Comparison of ENCODE assay signal across 8 cellular contexts in the genomic region with DNA sequence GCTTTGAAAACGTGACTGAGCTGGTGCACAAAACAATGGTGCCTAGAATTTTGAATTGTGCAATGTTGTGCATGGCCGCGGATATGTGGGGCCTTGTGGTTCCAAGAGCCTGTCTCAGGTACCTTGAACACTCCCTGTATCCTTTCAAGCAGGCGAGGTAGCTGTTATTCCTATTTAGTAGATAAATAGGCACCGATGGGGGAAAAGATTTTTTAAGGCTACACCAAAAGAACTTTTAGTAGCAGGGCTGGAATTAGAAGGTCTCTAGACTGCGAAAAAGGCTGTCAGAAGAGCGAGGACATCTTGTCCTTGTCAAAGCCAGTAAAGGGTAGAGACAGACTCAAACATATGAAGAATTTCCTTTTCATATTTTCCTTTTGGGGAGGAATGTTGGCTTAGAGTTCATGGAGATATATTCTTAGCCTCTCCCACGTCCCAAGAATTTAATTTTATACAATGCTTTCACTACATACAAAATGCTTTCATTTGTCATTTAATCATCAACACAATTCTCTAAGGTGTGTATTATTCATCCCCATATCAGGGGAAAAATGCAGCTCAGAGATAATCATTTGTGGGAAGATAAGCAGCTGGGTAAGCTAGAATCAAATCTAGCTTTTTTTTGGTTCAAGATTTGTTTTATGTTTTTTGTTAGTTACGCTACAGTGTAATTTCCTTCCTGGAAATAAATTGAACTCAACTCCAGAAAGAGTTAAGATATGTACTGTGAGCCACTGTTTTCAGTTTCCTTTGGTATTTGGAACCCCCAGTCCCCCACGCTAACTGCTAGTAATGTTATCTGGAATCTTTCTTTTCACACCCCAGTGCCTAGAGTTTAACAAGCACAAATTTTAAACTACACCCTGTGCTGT. TPM values are rescaled to one million over a fixed set of nuclear protein-coding genes. Genes with fewer than 3 reads are reported as not detected.
DNase-seq lines count a peak whose midpoint lies in the region; ATAC-seq, FAIRE-seq and TF ChIP-seq lines count a peak whose summit lies in the region.

No MANE protein-coding gene starts in this region.

- DNase-seq in AG04449 (ENCODE audit: low read depth, low spot score) (no peak), GM12891 (ENCODE audit: insufficient read length, low spot score) (no peak), right cardiac atrium (peak in 1 of 3 donors; percentile 42), retina (peak; percentile 88)
- DNase-seq in activated naive CD8-positive, alpha-beta T cell treated with anti-CD3 and anti-CD28 coated beads, Interleukin-2, amount 50 U/mL, for 24 hours = peak; percentile 40

- H3K27me3 Mint-ChIP-seq in activated naive CD8-positive, alpha-beta T cell treated with anti-CD3 and anti-CD28 coated beads, Interleukin-2, amount 50 U/mL, for 24 hours = peaks cover 7% of the 10 kb centered on the region

- H3K27ac Mint-ChIP-seq in activated naive CD8-positive, alpha-beta T cell treated with anti-CD3 and anti-CD28 coated beads, Interleukin-2, amount 50 U/mL, for 24 hours = peak overlapping the region; percentile 100

- H3K79me2 ChIP-seq in OCI-LY1 (ENCODE audit: insufficient read depth, low read length) = peaks cover 23% of the 10 kb centered on the region

- peak overlapping the region; percentile 100 for H3K9ac ChIP-seq in OCI-LY1 (ENCODE audit: low read length)

- intact Hi-C loops in right cardiac atrium (cut with DNase I) = no loop called here

- 14% methylated on average over 10 of the region's 10 CpGs for WGBS in right cardiac atrium

- CTCF ChIA-PET in AG04449 (lab: Yijun Ruan, JAX) = interaction anchor here (0.6 to 4.0 kb wide), 6 partner anchors 9 to 279 kb away, joined by 3 to 22 read pairs (median 4); no protein-coding TSS in a partner anchor

- ATAC-seq in activated naive CD8-positive, alpha-beta T cell treated with anti-CD3 and anti-CD28 coated beads, Interleukin-2, amount 50 U/mL, for 24 hours = no peak
- ATAC-seq in right cardiac atrium (no peak), HG03469 (IDR thresholded peaks at IDR 0.05; ENCODE audit: unreplicated experiment) (no peak), HG03039 (IDR thresholded peaks at IDR 0.05; ENCODE audit: unreplicated experiment) (no peak)

- H3K4me3 ChIP-seq in AG04449 (ENCODE audit: low read depth, low read length) (peak overlapping the region; percentile 81), OCI-LY1 (ENCODE audit: low read depth, low read length, poor library complexity, severe bottlenecking) (peak overlapping the region; percentile 96), right cardiac atrium (ENCODE audit: low read length) (peak overlapping the region; percentile 76)

- peaks cover 60% of the 10 kb centered on the region for H3K4me1 Mint-ChIP-seq in activated naive CD8-positive, alpha-beta T cell treated with anti-CD3 and anti-CD28 coated beads, Interleukin-2, amount 50 U/mL, for 24 hours

- H3K9me3 Mint-ChIP-seq in activated naive CD8-positive, alpha-beta T cell treated with anti-CD3 and anti-CD28 coated beads, Interleukin-2, amount 50 U/mL, for 24 hours = no peaks in the 10 kb centered on the region

- H3K9me2 ChIP-seq in OCI-LY1 (ENCODE audit: low read depth, low read length) = no peaks in the 10 kb centered on the region

- H3K4me1 ChIP-seq in OCI-LY1 (ENCODE audit: insufficient read depth, low read length, severe bottlenecking) (peaks cover 54% of the 10 kb centered on the region), right cardiac atrium (ENCODE audit: control insufficient read depth, insufficient read depth, low read length) (peaks cover 3% of the 10 kb centered on the region)

- no peak for TF ChIP-seq POLR2A in GM12891 (IDR thresholded peaks at IDR 0.05; ENCODE audit: low read depth, low read length)

- TF ChIP-seq CTCF in AG04449 (IDR thresholded peaks at IDR 0.05; ENCODE audit: insufficient read depth, low read length, missing control alignments) = no peak
- no peak for TF ChIP-seq CTCF in OCI-LY1 (IDR thresholded peaks at IDR 0.05; ENCODE audit: low read length)

- no peaks in the 10 kb centered on the region for H4K20me1 ChIP-seq in OCI-LY1 (ENCODE audit: insufficient read depth, low read length)

- peaks cover 49% of the 10 kb centered on the region for H3K36me3 Mint-ChIP-seq in activated naive CD8-positive, alpha-beta T cell treated with anti-CD3 and anti-CD28 coated beads, Interleukin-2, amount 50 U/mL, for 24 hours (ENCODE audit: low read depth)

- peaks cover 17% of the 10 kb centered on the region for H3F3A ChIP-seq in OCI-LY1 (ENCODE audit: insufficient read depth, low read length)

- no peaks in the 10 kb centered on the region for H3K27me3 ChIP-seq in OCI-LY1 (ENCODE audit: insufficient read depth, low read length)
- no peaks in the 10 kb centered on the region for H3K27me3 ChIP-seq in right cardiac atrium (ENCODE audit: control insufficient read depth, insufficient read depth)

- peak overlapping the region; percentile 92 for H3K4me2 ChIP-seq in OCI-LY1 (ENCODE audit: low read length)

- POLR2A ChIA-PET in AG04449 (lab: Yijun Ruan, JAX) = interaction anchor here (2.1 kb wide), 1 partner anchor 125 kb away, joined by 9 read pairs; no protein-coding TSS in a partner anchor

- H3K9me3 ChIP-seq in OCI-LY1 (ENCODE audit: low read length) = no peaks in the 10 kb centered on the region
- no peaks in the 10 kb centered on the region for H3K9me3 ChIP-seq in right cardiac atrium (ENCODE audit: control insufficient read depth, low read length)

- H3K36me3 ChIP-seq in OCI-LY1 (ENCODE audit: insufficient read depth, low read length) = peaks cover 33% of the 10 kb centered on the region

- no peak for FAIRE-seq in GM12891 (lab: Jason Lieb, UNC)

- H2AFZ ChIP-seq in OCI-LY1 (ENCODE audit: low read length) = no peak overlapping the region

- peak overlapping the region; percentile 97 for H3K27ac ChIP-seq in OCI-LY1 (ENCODE audit: low read depth, low read length, poor library complexity, severe bottlenecking)
- H3K27ac ChIP-seq in right cardiac atrium (ENCODE audit: low read length) = peak overlapping the region; percentile 99

- H3K4me3 Mint-ChIP-seq in activated naive CD8-positive, alpha-beta T cell treated with anti-CD3 and anti-CD28 coated beads, Interleukin-2, amount 50 U/mL, for 24 hours = peak overlapping the region; percentile 97

TF ChIP-seq in GM12891, 5 proteins besides CTCF, POLR2A, EP300 and RAD21:
- TF ChIP-seq POLR2AphosphoS5 (IDR thresholded peaks at IDR 0.05; ENCODE audit: low read depth, low read length) = 0 out of 2 replicates have a peak, but pooled peaks have one; percentile 1
- TF ChIP-seq TAF1 (IDR thresholded peaks at IDR 0.05; ENCODE audit: low read depth, low read length) = peak; percentile 44; the same call in 1 of the 2 replicates
- TF ChIP-seq SPI1 (IDR thresholded peaks at IDR 0.05; ENCODE audit: low read depth, low read length) = no peak
- TF ChIP-seq PAX5 (IDR thresholded peaks at IDR 0.05; ENCODE audit: insufficient read depth, low read length, severe bottlenecking) = no peak

RNA-seq across cellular contexts. Expression of a gene that starts 1.7 kb away (rescaled TPM):
- polyA plus RNA-seq in GM12891 (2012; ENCODE audit: low read depth, missing spikeins) = 1,692 TPM
- 1,000 to 10,000 TPM in 2 of 4 donors, 100 to 1,000 TPM in 2; 778 to 1,250 (median 962) TPM for total RNA-seq in right cardiac atrium
- 275 TPM for polyA plus RNA-seq in right cardiac atrium

Comparison
In these comparisons a context has a peak if more than half of its experiments do, and no peak if none do; other contexts are left out.
1. DNase-seq: peak in activated naive CD8-positive, alpha-beta T cell treated with anti-CD3 and anti-CD28 coated beads, Interleukin-2, amount 50 U/mL, for 24 hours (single experiment) and retina (single experiment); none in AG04449 (single experiment) and GM12891 (single experiment).
2. Peak in every context shown above with its lines, with median percentiles within 50 percentile points of each other: H3K4me3 ChIP-seq.